Comparison of ENCODE assay signal across 8 cellular contexts in the genomic region with DNA sequence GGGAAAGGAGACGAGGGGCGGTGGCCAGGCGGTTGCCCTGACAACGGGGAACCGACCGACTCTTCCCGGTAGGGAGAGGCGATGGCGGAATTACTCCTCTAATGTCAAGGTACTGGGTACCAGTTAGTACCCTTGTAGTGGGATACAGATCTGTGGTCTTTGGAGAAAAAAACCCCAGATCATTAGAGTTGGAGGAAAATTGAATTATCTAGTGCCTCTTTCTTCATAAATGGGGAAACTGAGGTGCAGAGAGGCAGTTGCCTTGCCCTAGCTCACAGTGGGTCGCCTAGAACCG. TPM values are rescaled to one million over a fixed set of nuclear protein-coding genes. Genes with fewer than 3 reads are reported as not detected.
DNase-seq lines count a peak whose midpoint lies in the region; ATAC-seq, FAIRE-seq and TF ChIP-seq lines count a peak whose summit lies in the region.

No MANE protein-coding gene starts in this region.

- no peaks in the 10 kb centered on the region for H3K27me3 Mint-ChIP-seq in CD4-positive, alpha-beta T cell

- FAIRE-seq in RCC 7860 (lab: Jason Lieb, UNC) = no peak

- peak overlapping the region; percentile 99 for H3K27ac ChIP-seq in CD4-positive, alpha-beta T cell (ENCODE audit: low read depth, low read length)
- H3K27ac ChIP-seq in Peyer's patch = peak overlapping the region; percentile 91 to 97 (median 96)

- no peaks in the 10 kb centered on the region for H3K27me3 ChIP-seq in CD4-positive, alpha-beta T cell (ENCODE audit: control insufficient read depth, insufficient read depth, low read length)
- H3K27me3 ChIP-seq in Peyer's patch = no peaks in the 10 kb centered on the region
- no peaks in the 10 kb centered on the region for H3K27me3 ChIP-seq in neuron (ENCODE audit: insufficient read depth, low read length)

- no peaks in the 10 kb centered on the region for H3K9me3 ChIP-seq in CD4-positive, alpha-beta T cell (ENCODE audit: control insufficient read depth, low read length)
- no peaks in the 10 kb centered on the region for H3K9me3 ChIP-seq in Peyer's patch
- H3K9me3 ChIP-seq in neuron (ENCODE audit: low read length) = no peaks in the 10 kb centered on the region

- peak overlapping the region; percentile 61 for H2AFZ ChIP-seq in neuron (ENCODE audit: low read depth, low read length)

- H3K36me3 Mint-ChIP-seq in CD4-positive, alpha-beta T cell (ENCODE audit: low read depth) = peaks cover 14% of the 10 kb centered on the region

- peak overlapping the region; percentile 99 for H3K4me3 Mint-ChIP-seq in CD4-positive, alpha-beta T cell

- CTCF ChIA-PET in CD4-positive, alpha-beta T cell (lab: Charles Lee) = interaction anchor here (0.6 to 1.4 kb wide), 3 partner anchors 12 to 565 kb away, joined by 3 to 4 read pairs (median 3); no protein-coding TSS in a partner anchor

- intact Hi-C loops in CD4-positive, alpha-beta T cell (cut with DNase I, micrococcal nuclease) = loop anchor here in 1 of 2 experiments (5.0 to 10.0 kb wide), 9 partner anchors 350 to 1540 kb away; a partner anchor contains a TSS

- ATAC-seq in CD4-positive, alpha-beta T cell (ENCODE audit: poor library complexity) = no peak
- ATAC-seq in HG02763 (IDR thresholded peaks at IDR 0.05; ENCODE audit: unreplicated experiment) = no peak
- ATAC-seq in GM21390 (IDR thresholded peaks at IDR 0.05; ENCODE audit: unreplicated experiment) = no peak

- peak overlapping the region; percentile 69 to 87 (median 82) for H3K4me3 ChIP-seq in Peyer's patch
- peak overlapping the region; percentile 98 for H3K4me3 ChIP-seq in epithelial cell of proximal tubule (ENCODE audit: low read depth, low read length)
- H3K4me3 ChIP-seq in neuron (ENCODE audit: low read length) = peak overlapping the region; percentile 80

- H3K4me1 Mint-ChIP-seq in CD4-positive, alpha-beta T cell (ENCODE audit: low read depth) = peaks cover 29% of the 10 kb centered on the region

- no peak for DNase-seq in CD4-positive, alpha-beta T cell
- DNase-seq in Peyer's patch (no peak), epithelial cell of proximal tubule (ENCODE audit: low read depth) (no peak), RCC 7860 (ENCODE audit: low spot score) (no peak)
- no peak for DNase-seq in activated CD4-positive, CD25-positive, alpha-beta regulatory T cell treated with anti-CD3 and anti-CD28 coated beads, Interleukin-2, amount 50 U/mL, for 72 hours

- TF ChIP-seq CTCF in CD4-positive, alpha-beta T cell (IDR thresholded peaks at IDR 0.05) = no peak
- TF ChIP-seq CTCF in Peyer's patch (IDR thresholded peaks at IDR 0.05) = no peak
- TF ChIP-seq CTCF in epithelial cell of proximal tubule (conservative IDR thresholded peaks at IDR 0.05; ENCODE audit: low read depth, low read length) = no peak

- peaks cover 0 to 28% (median 6%) of the 10 kb centered on the region in 4 donors for H3K4me1 ChIP-seq in Peyer's patch
- H3K4me1 ChIP-seq in neuron (ENCODE audit: insufficient read depth, low read length) = peaks cover 13% of the 10 kb centered on the region

- H3K27ac Mint-ChIP-seq in CD4-positive, alpha-beta T cell = peak overlapping the region; percentile 100

- no peak for TF ChIP-seq POLR2A in Peyer's patch (IDR thresholded peaks at IDR 0.05)

- H3K36me3 ChIP-seq in Peyer's patch (no peaks in the 10 kb centered on the region), neuron (ENCODE audit: insufficient read depth, low read length) (no peaks in the 10 kb centered on the region)

- POLR2A ChIA-PET in CD4-positive, alpha-beta T cell (lab: Charles Lee) = interaction anchor here (0.6 to 1.9 kb wide), 22 partner anchors 10 to 902 kb away, joined by 3 to 12 read pairs (median 4); a partner anchor contains a TSS

- H3K9me3 Mint-ChIP-seq in CD4-positive, alpha-beta T cell = no peaks in the 10 kb centered on the region

RNA-seq across cellular contexts. Expression of a gene that starts 0.5 kb away (rescaled TPM):
- 10 to 100 TPM; 42.3 to 45.9 TPM for total RNA-seq in CD4-positive, alpha-beta T cell
- 100 to 1,000 TPM in 1 of 4 donors, 10 to 100 TPM in 3; 49.5 to 116 (median 59.8) TPM for total RNA-seq in Peyer's patch
- 71.7 and 116 TPM in 2 replicates for total RNA-seq in epithelial cell of proximal tubule

RNA-seq across cellular contexts. Expression of a gene that starts 27.7 kb away (rescaled TPM):
- not detected for total RNA-seq in CD4-positive, alpha-beta T cell
- total RNA-seq in Peyer's patch (not detected), epithelial cell of proximal tubule (not detected in 2 replicates)

RNA-seq across cellular contexts. Expression of a gene that starts 58.6 kb away (rescaled TPM):
- not detected for total RNA-seq in CD4-positive, alpha-beta T cell
- 100 to 1,000 TPM in 1 of 4 donors, 10 to 100 TPM in 3; 18.2 to 201 (median 58.3) TPM for total RNA-seq in Peyer's patch
- 5.2 and 5.3 TPM in 2 replicates for total RNA-seq in epithelial cell of proximal tubule
